In the genomic region with DNA sequence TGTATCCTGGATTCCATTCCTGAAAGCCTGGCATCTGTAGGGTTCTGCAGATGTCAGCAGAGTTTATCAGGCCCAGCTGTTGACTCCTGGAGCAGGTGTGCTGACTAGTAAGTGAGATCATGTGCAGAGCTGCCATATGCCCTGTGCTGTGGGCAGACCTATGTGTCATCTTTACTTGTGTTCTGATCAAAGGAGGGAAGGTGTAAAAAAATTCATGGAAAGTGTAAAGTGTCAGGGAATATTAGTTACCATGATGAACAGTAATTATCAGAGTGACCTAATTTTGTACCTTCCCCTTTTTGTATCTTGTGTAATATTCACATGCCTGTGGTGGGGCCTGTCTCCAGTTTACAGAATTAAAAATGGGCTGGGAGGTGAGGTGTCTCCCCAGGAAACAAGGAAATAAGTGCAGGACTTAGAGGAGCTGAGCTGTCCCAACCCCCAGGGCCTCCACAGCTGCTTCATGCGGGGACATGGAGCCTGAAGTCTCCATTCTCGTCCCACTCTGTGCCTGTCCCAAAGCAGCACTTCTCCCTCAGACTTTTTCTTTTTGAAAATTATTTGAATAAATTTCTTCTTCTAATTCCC, we compare ENCODE assay signal across 17 cellular contexts.
"Had no signal": no experiment of that assay in that cellular context is flagged by ENCODE, and none has a peak within 500 bp of the region (broad histone marks: within the 10 kb centered on the region; RNA-seq: fewer than 3 reads in every experiment).

No MANE protein-coding gene starts in this region.

- H3K36me3 Mint-ChIP-seq: activated naive CD4-positive, alpha-beta T cell treated with anti-CD3 and anti-CD28 coated beads, Interleukin-2, amount 50 U/mL, for 24 hours had no signal

- H3K4me3 Mint-ChIP-seq: activated naive CD4-positive, alpha-beta T cell treated with anti-CD3 and anti-CD28 coated beads, Interleukin-2, amount 50 U/mL, for 24 hours; dendritic cell treated with granulocyte-macrophage colony-stimulating factor and Interleukin-4, amounts not matched to agents 40 ng/mL and 50 ng/mL, for 4 days; T-helper 1 cell treated with Interleukin-12 subunit alpha and Interleukin-12 subunit beta and Interleukin-4 antibody, amounts not matched to agents 30 μg/mL and 1 μg/mL, for 36 hours; WTC11 had no signal

- H3K27me3 ChIP-seq: body of pancreas had no signal

- H3K4me3 ChIP-seq: body of pancreas, left ventricle myocardium inferior had no signal

- ATAC-seq: body of pancreas, WTC11 had no signal

- H3K27ac Mint-ChIP-seq: activated naive CD4-positive, alpha-beta T cell treated with anti-CD3 and anti-CD28 coated beads, Interleukin-2, amount 50 U/mL, for 24 hours; dendritic cell treated with granulocyte-macrophage colony-stimulating factor and Interleukin-4, amounts not matched to agents 40 ng/mL and 50 ng/mL, for 4 days; T-helper 1 cell treated with Interleukin-12 subunit alpha and Interleukin-12 subunit beta and Interleukin-4 antibody, amounts not matched to agents 30 μg/mL and 1 μg/mL, for 36 hours; WTC11 had no signal

- FAIRE-seq: islet of Langerhans had no signal

- DNase-seq: activated CD4-positive, alpha-beta T cell treated with anti-CD3 and anti-CD28 coated beads for 48 hours; activated effector memory CD4-positive, alpha-beta T cell treated with Interleukin-2 at 50 U/mL for 16 hours; activated T-cell treated with anti-CD3 and anti-CD28 coated beads, Interleukin-2, amount 50 U/mL, for 1 hour; amniotic stem cell; body of pancreas; effector memory CD8-positive, alpha-beta T cell; erythroblast; left ventricle myocardium inferior; mesenchymal stem cell; stimulated activated CD4-positive, alpha-beta T cell treated with anti-CD3 and anti-CD28 coated beads, Interleukin-2, amount 100 ng/mL, for 48 hours; stimulated activated naive CD4-positive, alpha-beta T cell treated with Interleukin-2 at 50 U/mL for 16 hours; trophoblast cell had no signal

- H3K27me3 Mint-ChIP-seq: activated naive CD4-positive, alpha-beta T cell treated with anti-CD3 and anti-CD28 coated beads, Interleukin-2, amount 50 U/mL, for 24 hours had no signal

- H3K36me3 ChIP-seq: left ventricle myocardium inferior had no signal
